Comparison of ENCODE assay signal across 16 cellular contexts in the genomic region with DNA sequence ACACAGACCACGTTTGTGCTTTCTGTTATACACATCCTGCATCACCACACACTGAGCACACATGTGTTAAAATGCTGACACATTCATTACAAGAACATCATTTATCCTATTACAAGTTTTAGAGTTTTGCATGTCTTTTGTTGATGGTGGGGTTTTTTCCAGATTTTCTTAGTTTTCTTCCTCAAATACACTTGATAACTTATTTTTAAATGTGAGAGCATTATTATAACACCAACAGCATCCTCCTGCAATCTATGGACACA.
DNase-seq lines count a peak whose midpoint lies in the region; ATAC-seq, FAIRE-seq and TF ChIP-seq lines count a peak whose summit lies in the region.
"Had no signal": no experiment of that assay in that cellular context is flagged by ENCODE, and none has a peak within 500 bp of the region (broad histone marks: within the 10 kb centered on the region; RNA-seq: fewer than 3 reads in every experiment).

No MANE protein-coding gene starts in this region.

- no peak for FAIRE-seq in kidney (lab: Jason Lieb, UNC)
- no peak for FAIRE-seq in GM19239 (lab: Jason Lieb, UNC)

- H3K9me3 ChIP-seq in adrenal gland (replicated peaks in 1 of 3) (no peaks in the 10 kb centered on the region), kidney (ENCODE audit: control insufficient read depth in 1 of 2, low read length in 2 of 2) (no peaks in the 10 kb centered on the region), sigmoid colon (no peaks in the 10 kb centered on the region)
- H3K9me3 ChIP-seq: SK-N-SH had no signal

- H3K27ac ChIP-seq in adrenal gland (peak overlapping the region; percentile 7 to 78 (median 65)), kidney (ENCODE audit: low read depth in 2 of 2, low read length in 2 of 2) (peak overlapping the region; percentile 29 to 68), sigmoid colon (peak overlapping the region in 3 of 4 donors; percentile 13 to 71 (median 53))

- TF ChIP-seq POLR2A in adrenal gland (IDR thresholded peaks at IDR 0.05) (no peak), sigmoid colon (IDR thresholded peaks at IDR 0.05) (no peak)

- no peaks in the 10 kb centered on the region for H3K36me3 ChIP-seq in adrenal gland (replicated peaks in 1 of 2)
- no peaks in the 10 kb centered on the region for H3K36me3 ChIP-seq in kidney (ENCODE audit: control insufficient read depth in 1 of 2, insufficient read depth in 2 of 2, low read length in 2 of 2)
- no peaks in the 10 kb centered on the region for H3K36me3 ChIP-seq in sigmoid colon

- DNase-seq in adrenal gland, result no peak
- DNase-seq in kidney, result no peak
- no peak for DNase-seq in sigmoid colon
- DNase-seq in GM19239 (ENCODE audit: insufficient read length, low spot score), result no peak
- DNase-seq: activated CD4-positive, alpha-beta T cell treated with anti-CD3 and anti-CD28 coated beads for 1 hour; activated naive CD4-positive, alpha-beta T cell treated with anti-CD3 and anti-CD28 coated beads, Interleukin-2, amount 50 U/mL, for 16 hours; Calu3; cortex of kidney; NCI-H2081; NCI-H748 treated with DMSO at 0.1 percent for 48 hours; SK-N-SH; stimulated activated CD4-positive, alpha-beta T cell treated with anti-CD3 and anti-CD28 coated beads, Interleukin-2, amount 100 ng/mL, for 24 hours had no signal

- TF ChIP-seq EP300 in sigmoid colon (IDR thresholded peaks at IDR 0.05), result no peak

- ATAC-seq in GM19351 (IDR thresholded peaks at IDR 0.05; ENCODE audit: unreplicated experiment), result peak; percentile 42
- no peak for ATAC-seq in HG02938 (IDR thresholded peaks at IDR 0.05; ENCODE audit: unreplicated experiment)
- no peak for ATAC-seq in GM18867 (IDR thresholded peaks at IDR 0.05; ENCODE audit: unreplicated experiment)
- ATAC-seq in HG03280 (IDR thresholded peaks at IDR 0.05; ENCODE audit: unreplicated experiment), result no peak

- no peak overlapping the region for H3K9ac ChIP-seq in kidney (ENCODE audit: low read length in 2 of 2)
- H3K9ac ChIP-seq: SK-N-SH had no signal

- H3K27me3 ChIP-seq in adrenal gland (no peaks in the 10 kb centered on the region), sigmoid colon (no peaks in the 10 kb centered on the region)

- WGBS in adrenal gland, 4 donors, result 43 to 58% (median 50%) methylated on average over 1 of the region's 1 CpG
- 50 to 53% methylated on average over 1 of the region's 1 CpG for WGBS in sigmoid colon, 2 donors

- H3K4me1 ChIP-seq in adrenal gland (replicated peaks in 1 of 2), result peaks cover 39 to 77% of the 10 kb centered on the region in 2 donors
- H3K4me1 ChIP-seq in kidney (ENCODE audit: control insufficient read depth in 1 of 2, insufficient read depth in 1 of 2, low read depth in 1 of 2, low read length in 2 of 2), result peaks cover 10 to 38% of the 10 kb centered on the region in 2 donors
- peaks cover 0 to 68% (median 45%) of the 10 kb centered on the region in 4 donors for H3K4me1 ChIP-seq in sigmoid colon

- TF ChIP-seq CTCF in adrenal gland (IDR thresholded peaks at IDR 0.05) (no peak), kidney (IDR thresholded peaks at IDR 0.05; ENCODE audit: borderline replicate concordance, extremely low read depth, insufficient read depth) (no peak), sigmoid colon (IDR thresholded peaks at IDR 0.05) (no peak)

- H3K4me3 ChIP-seq in adrenal gland, result no peak overlapping the region
- no peak overlapping the region for H3K4me3 ChIP-seq in kidney (ENCODE audit: low read length in 2 of 2)
- H3K4me3 ChIP-seq in sigmoid colon, result no peak overlapping the region

- intact Hi-C loops in adrenal gland (cut with DNase I), result no loop called here
- intact Hi-C loops in kidney (cut with DNase I), result no loop called here
- intact Hi-C loops in sigmoid colon (cut with DNase I), result no loop called here
